ENCODE assay signal across 17 cellular contexts in genomic region chr2:54065411-54065810, GRCh38. TPM values are rescaled to one million over a fixed set of nuclear protein-coding genes. Genes with fewer than 3 reads are reported as not detected.
A peak's percentile ranks its signal among the peaks of the same experiment; 100 is the strongest.
DNase-seq lines count a peak whose midpoint lies in the region; ATAC-seq and TF ChIP-seq lines count a peak whose summit lies in the region.
"Had no signal": no experiment of that assay in that cellular context is flagged by ENCODE, and none has a peak within 500 bp of the region (broad histone marks: within the 10 kb centered on the region; RNA-seq: fewer than 3 reads in every experiment).

No MANE protein-coding gene starts in this region.

- no peaks in the 10 kb centered on the region for H3K36me3 ChIP-seq in KMS-11 (ENCODE audit: insufficient read depth)
- H3K36me3 ChIP-seq in naive thymus-derived CD4-positive, alpha-beta T cell (ENCODE audit: control insufficient read depth in 2 of 3, insufficient read depth in 3 of 3, low read length in 3 of 3) = no peaks in the 10 kb centered on the region
- H3K36me3 ChIP-seq: BE2C, SJCRH30 had no signal

- H3K9me3 Mint-ChIP-seq in naive thymus-derived CD4-positive, alpha-beta T cell = peaks cover 0 to 2% (median 0%) of the 10 kb centered on the region in 11 donors
- H3K9me3 Mint-ChIP-seq: activated T-helper 1 cell treated with anti-CD3 and anti-CD28 coated beads, Interleukin-12 subunit alpha, Interleukin-12 subunit beta, Interleukin-2, Interleukin-4 antibody, amounts not matched to agents 30 ng/mL and 10 ng/mL and 1 ng/mL, durations not matched to agents 14 hours and 24 hours and 36 hours had no signal

- no peaks in the 10 kb centered on the region for H4K20me1 ChIP-seq in KMS-11 (ENCODE audit: insufficient read depth)

- H3K27ac Mint-ChIP-seq in naive thymus-derived CD4-positive, alpha-beta T cell = no peak overlapping the region
- H3K27ac Mint-ChIP-seq: activated T-helper 1 cell treated with anti-CD3 and anti-CD28 coated beads, Interleukin-12 subunit alpha, Interleukin-12 subunit beta, Interleukin-2, Interleukin-4 antibody, amounts not matched to agents 30 ng/mL and 10 ng/mL and 1 ng/mL, durations not matched to agents 14 hours and 24 hours and 36 hours had no signal

- intact Hi-C loops in naive thymus-derived CD4-positive, alpha-beta T cell (cut with micrococcal nuclease) = no loop called here

- H3K27me3 ChIP-seq in KMS-11 (ENCODE audit: insufficient read depth, low read depth) = no peaks in the 10 kb centered on the region
- H3K27me3 ChIP-seq in naive thymus-derived CD4-positive, alpha-beta T cell (ENCODE audit: control insufficient read depth in 2 of 2, insufficient read depth in 2 of 2, low read length in 2 of 2) = no peaks in the 10 kb centered on the region
- H3K27me3 ChIP-seq: BE2C, hepatocyte, SJCRH30 had no signal

- CTCF ChIA-PET in naive thymus-derived CD4-positive, alpha-beta T cell (lab: Charles Lee) = no interaction called here

- no peak overlapping the region for H3K4me3 Mint-ChIP-seq in naive thymus-derived CD4-positive, alpha-beta T cell
- H3K4me3 Mint-ChIP-seq: activated T-helper 1 cell treated with anti-CD3 and anti-CD28 coated beads, Interleukin-12 subunit alpha, Interleukin-12 subunit beta, Interleukin-2, Interleukin-4 antibody, amounts not matched to agents 30 ng/mL and 10 ng/mL and 1 ng/mL, durations not matched to agents 14 hours and 24 hours and 36 hours had no signal

- no peak overlapping the region for H3K9ac ChIP-seq in KMS-11

- H3K9me3 ChIP-seq in naive thymus-derived CD4-positive, alpha-beta T cell (ENCODE audit: control insufficient read depth in 2 of 3, low read length in 3 of 3) = no peaks in the 10 kb centered on the region
- H3K9me3 ChIP-seq: BE2C, SJCRH30 had no signal

- H3K4me2 ChIP-seq in KMS-11 = peak overlapping the region; percentile 10; the same call in 1 of the 2 replicates
- H3K4me2 ChIP-seq: hepatocyte had no signal

- H3K27me3 Mint-ChIP-seq in naive thymus-derived CD4-positive, alpha-beta T cell = peaks cover 0 to 3% (median 0%) of the 10 kb centered on the region in 5 donors

- H3K79me2 ChIP-seq in KMS-11 (ENCODE audit: insufficient read depth, low read depth) = no peaks in the 10 kb centered on the region
- H3K79me2 ChIP-seq: hepatocyte had no signal

- TF ChIP-seq CTCF in KMS-11 (conservative IDR thresholded peaks at IDR 0.05; ENCODE audit: low read depth, low read length) = no peak

- POLR2A ChIA-PET in naive thymus-derived CD4-positive, alpha-beta T cell (lab: Charles Lee) = no interaction called here

- DNase-seq in AG08396 (ENCODE audit: low spot score) = peak; percentile 85
- DNase-seq in astrocyte of the hippocampus (ENCODE audit: low read depth, low spot score) = peak; percentile 89
- peak; percentile 83 for DNase-seq in hepatic stellate cell (ENCODE audit: low spot score)
- no peak for DNase-seq in naive thymus-derived CD4-positive, alpha-beta T cell
- no peak for DNase-seq in NCI-H1105 (lab: John Stamatoyannopoulos, UW)
- DNase-seq: BE2C, GOT3, KBM-7, midbrain, NCI-H510A, retina had no signal

- peaks cover 0 to 10% (median 0%) of the 10 kb centered on the region in 7 donors for H3K4me1 Mint-ChIP-seq in naive thymus-derived CD4-positive, alpha-beta T cell

- no peak overlapping the region for H2AFZ ChIP-seq in KMS-11 (ENCODE audit: low read depth)
- H2AFZ ChIP-seq: hepatocyte had no signal

- H3K4me1 ChIP-seq in KMS-11 (ENCODE audit: low read depth, poor library complexity, severe bottlenecking) = peaks cover 55% of the 10 kb centered on the region
- H3K4me1 ChIP-seq in naive thymus-derived CD4-positive, alpha-beta T cell (ENCODE audit: control insufficient read depth in 2 of 2, insufficient read depth in 2 of 2, low read length in 2 of 2) = no peaks in the 10 kb centered on the region
- H3K4me1 ChIP-seq: BE2C, SJCRH30 had no signal

- H3K36me3 Mint-ChIP-seq in naive thymus-derived CD4-positive, alpha-beta T cell = peaks cover 2 to 38% (median 26%) of the 10 kb centered on the region in 5 donors

- no peak overlapping the region for H3K4me3 ChIP-seq in KMS-11 (IDR thresholded peaks at IDR 0.05; ENCODE audit: insufficient read depth, low read depth, low read length)
- H3K4me3 ChIP-seq in naive thymus-derived CD4-positive, alpha-beta T cell (ENCODE audit: low read length) = no peak overlapping the region
- H3K4me3 ChIP-seq: hepatocyte, SJCRH30 had no signal

- no peak for ATAC-seq in HG02884 (IDR thresholded peaks at IDR 0.05; ENCODE audit: unreplicated experiment)
- ATAC-seq in HG02798 (IDR thresholded peaks at IDR 0.05; ENCODE audit: poor library complexity, unreplicated experiment) = no peak
- no peak for ATAC-seq in naive thymus-derived CD4-positive, alpha-beta T cell

- no peak overlapping the region for H3K27ac ChIP-seq in KMS-11
- H3K27ac ChIP-seq in naive thymus-derived CD4-positive, alpha-beta T cell (ENCODE audit: low read depth, low read length) = no peak overlapping the region
- H3K27ac ChIP-seq: hepatocyte, SJCRH30 had no signal

RNA-seq across cellular contexts. Expression of gene ACYP2, which starts 50.0 kb away (rescaled TPM):
- 10 to 100 TPM; 12.3 to 19.6 (median 15.6) TPM for total RNA-seq in naive thymus-derived CD4-positive, alpha-beta T cell
- polyA plus RNA-seq in naive thymus-derived CD4-positive, alpha-beta T cell = 10 to 100 TPM; 11.2 to 23.0 TPM

Comparison
In these comparisons a context has a peak if more than half of its experiments do, and no peak if none do; other contexts are left out.
1. DNase-seq: peak in AG08396 (single experiment), astrocyte of the hippocampus (single experiment) and hepatic stellate cell (single experiment); none in naive thymus-derived CD4-positive, alpha-beta T cell (0 of 9) and NCI-H1105 (single experiment).